7 cellular contexts compared by ENCODE assay signal in genomic region chr16:58020628-58021521, GRCh38. TPM values are rescaled to one million over a fixed set of nuclear protein-coding genes. Genes with fewer than 3 reads are reported as not detected.
DNase-seq lines count a peak whose midpoint lies in the region; ATAC-seq and TF ChIP-seq lines count a peak whose summit lies in the region.

No MANE protein-coding gene starts in this region.

- TF ChIP-seq RAD21 in IMR-90 (IDR thresholded peaks at IDR 0.05; ENCODE audit: low read length): peak; percentile 85

- no peak overlapping the region for H2AK9ac ChIP-seq in IMR-90 (replicated peaks; ENCODE audit: low read depth, low read length, poor library complexity)

- H3K9me3 Mint-ChIP-seq in stimulated activated effector memory CD8-positive, alpha-beta T cell treated with anti-CD3 and anti-CD28 coated beads, Interleukin-12 subunit alpha, Interleukin-12 subunit beta, amount 100 ng/mL, for 72 hours: no peaks in the 10 kb centered on the region

- H3K27me3 ChIP-seq in IMR-90 (ENCODE audit: control insufficient read depth, insufficient read depth, low read length) (peaks cover 9% of the 10 kb centered on the region), left lung (peaks cover 0 to 19% of the 10 kb centered on the region in 2 donors)

- no peak overlapping the region for H3K4me3 Mint-ChIP-seq in stimulated activated effector memory CD8-positive, alpha-beta T cell treated with anti-CD3 and anti-CD28 coated beads, Interleukin-12 subunit alpha, Interleukin-12 subunit beta, amount 100 ng/mL, for 72 hours

- no peak overlapping the region for H2BK5ac ChIP-seq in IMR-90 (ENCODE audit: low read depth, low read length, poor library complexity, severe bottlenecking)

- dilution Hi-C loops in IMR-90 (cut with HindIII; ENCODE audit: low sequenced_read_pairs, unreplicated experiment): no loop called here

- POLR2A ChIA-PET in IMR-90 (lab: Charles Lee; ENCODE audit: unreplicated experiment): no interaction called here

- BruUV-seq in IMR-90 (replicated peaks; lab: Mats Ljungman, UMichigan): TSS peak; percentile 100

- no peak overlapping the region for H4K5ac ChIP-seq in IMR-90 (ENCODE audit: low read depth, low read length)

- H3K23ac ChIP-seq in IMR-90 (ENCODE audit: low read depth, low read length): no peak overlapping the region

- in situ Hi-C loops in G401 (cut with HindIII; ENCODE audit: low sequenced_read_pairs): loop anchor here (10.0 kb wide), 1 partner anchor 104 kb away; the partner anchor contains the start of gene CFAP20
- in situ Hi-C loops in IMR-90 (cut with MboI; ENCODE audit: low sequenced_read_pairs): loop anchor here (5.0 kb wide), 1 partner anchor 106 kb away; the partner anchor contains the start of gene CFAP20

- peaks cover 24% of the 10 kb centered on the region for H3K36me3 Mint-ChIP-seq in stimulated activated effector memory CD8-positive, alpha-beta T cell treated with anti-CD3 and anti-CD28 coated beads, Interleukin-12 subunit alpha, Interleukin-12 subunit beta, amount 100 ng/mL, for 72 hours

- H3K56ac ChIP-seq in IMR-90 (ENCODE audit: extremely low read depth, insufficient read depth, low read length): no peak overlapping the region

- H3K4me3 ChIP-seq in IMR-90 (ENCODE audit: insufficient read depth, low read depth, low read length): no peak overlapping the region
- H3K4me3 ChIP-seq in cardiac fibroblast (replicated peaks in 1 of 2; ENCODE audit: low read depth in 2 of 2, low read length in 2 of 2): no peak overlapping the region
- H3K4me3 ChIP-seq in left lung: no peak overlapping the region

- H4K91ac ChIP-seq in IMR-90 (ENCODE audit: insufficient read depth, low read depth, low read length): no peak overlapping the region

- CTCF ChIA-PET in IMR-90 (lab: Yijun Ruan, JAX): interaction anchor here (1.1 kb wide), 1 partner anchor 101 kb away, joined by 4 read pairs; no protein-coding TSS in a partner anchor

- H3K27ac ChIP-seq in IMR-90 (ENCODE audit: insufficient read depth, low read length): no peak overlapping the region
- peak overlapping the region; percentile 84 for H3K27ac ChIP-seq in VCaP
- no peak overlapping the region for H3K27ac ChIP-seq in left lung

- TF ChIP-seq POLR2A in IMR-90 (IDR thresholded peaks at IDR 0.05; ENCODE audit: low read depth, low read length): no peak

- H3K18ac ChIP-seq in IMR-90 (ENCODE audit: low read depth, low read length): no peak overlapping the region

- H3K36me3 ChIP-seq in IMR-90 (ENCODE audit: control insufficient read depth, insufficient read depth, low read length) (peaks cover 9% of the 10 kb centered on the region), left lung (peaks cover 0 to 36% of the 10 kb centered on the region in 2 donors)

- peaks cover 8% of the 10 kb centered on the region; the same call in 1 of the 2 replicates for H3K9me1 ChIP-seq in IMR-90 (ENCODE audit: insufficient read depth, low read length)

- H3K4me1 Mint-ChIP-seq in stimulated activated effector memory CD8-positive, alpha-beta T cell treated with anti-CD3 and anti-CD28 coated beads, Interleukin-12 subunit alpha, Interleukin-12 subunit beta, amount 100 ng/mL, for 72 hours: peaks cover 19% of the 10 kb centered on the region

- no peak overlapping the region; the same call in 1 of the 2 replicates for H2BK20ac ChIP-seq in IMR-90 (ENCODE audit: low read depth, low read length)

- H3K4ac ChIP-seq in IMR-90 (ENCODE audit: low read depth, low read length): no peak overlapping the region; the same call in 1 of the 2 replicates

- no peaks in the 10 kb centered on the region for H3K9me3 ChIP-seq in IMR-90 (ENCODE audit: control insufficient read depth, insufficient read depth, low read length)
- H3K9me3 ChIP-seq in left lung: no peaks in the 10 kb centered on the region

- TF ChIP-seq CTCF in IMR-90 (conservative IDR thresholded peaks at IDR 0.05; ENCODE audit: low read depth, low read length) (peak; percentile 82), VCaP (conservative IDR thresholded peaks at IDR 0.05) (peak; percentile 74), cardiac fibroblast (IDR thresholded peaks at IDR 0.05; ENCODE audit: low read depth, low read length) (peak; percentile 85), left lung (IDR thresholded peaks at IDR 0.05) (peak; percentile 64 to 76)

- no peaks in the 10 kb centered on the region for H3K79me1 ChIP-seq in IMR-90 (ENCODE audit: low read depth in 1 of 2, low read length in 2 of 2)

- H3K27ac Mint-ChIP-seq in stimulated activated effector memory CD8-positive, alpha-beta T cell treated with anti-CD3 and anti-CD28 coated beads, Interleukin-12 subunit alpha, Interleukin-12 subunit beta, amount 100 ng/mL, for 72 hours: peak overlapping the region; percentile 85

- H3K14ac ChIP-seq in IMR-90 (replicated peaks; ENCODE audit: low read depth, low read length): no peak overlapping the region

- H2BK15ac ChIP-seq in IMR-90 (ENCODE audit: low read depth, low read length): no peak overlapping the region

- H3K4me2 ChIP-seq in IMR-90 (ENCODE audit: low read depth, low read length): no peak overlapping the region

- no peak overlapping the region for H2AK5ac ChIP-seq in IMR-90 (ENCODE audit: low read depth, low read length)

- no peak overlapping the region for H4K8ac ChIP-seq in IMR-90 (ENCODE audit: low read depth in 2 of 2, low read length in 2 of 2)

- H2BK120ac ChIP-seq in IMR-90 (ENCODE audit: low read depth, low read length): no peak overlapping the region

- H3K4me1 ChIP-seq in IMR-90 (ENCODE audit: control insufficient read depth, insufficient read depth, low read length): peaks cover 14% of the 10 kb centered on the region
- H3K4me1 ChIP-seq in left lung: peaks cover 17 to 52% of the 10 kb centered on the region in 2 donors

- no peak overlapping the region for H3K9ac ChIP-seq in IMR-90 (ENCODE audit: low read depth, low read length)

- peak overlapping the region; percentile 53 for H2AFZ ChIP-seq in IMR-90 (replicated peaks; ENCODE audit: low read length, poor library complexity)

- intact Hi-C loops in IMR-90 (cut with micrococcal nuclease) (loop anchor here (1.0 to 5.0 kb wide), 4 partner anchors 101 to 466 kb away; partner anchors contain the start of gene CSNK2A2), left lung (cut with DNase I) (loop anchor here (5.0 to 10.0 kb wide), 3 partner anchors 101 to 176 kb away; partner anchors contain the start of genes CFAP20 (in 1 of the 2) and CSNK2A2 (in 1 of the 2))

- DNase-seq in G401 (ENCODE audit: low spot score): peak; percentile 78
- DNase-seq in IMR-90: peak; percentile 43
- peak; percentile 54 to 64 for DNase-seq in cardiac fibroblast (ENCODE audit: low read depth in 2 of 2)
- peak in 1 of 2 donors; percentile 30 for DNase-seq in left lung
- DNase-seq in stimulated activated effector memory CD8-positive, alpha-beta T cell treated with anti-CD3 and anti-CD28 coated beads, Interleukin-12 subunit alpha, Interleukin-12 subunit beta, amount 100 ng/mL, for 72 hours (ENCODE audit: low spot score in 2 of 2): peak; percentile 42 to 79
- DNase-seq in NCI-H446 treated with DMSO at 0.1 percent for 48 hours (lab: John Stamatoyannopoulos, UW): no peak

- H4K20me1 ChIP-seq in IMR-90 (ENCODE audit: insufficient read depth, low read length): 0 out of 2 replicates have a peak, but pooled peaks cover 9% of the 10 kb centered on the region

- ATAC-seq in IMR-90 (ENCODE audit: low read depth): peak; percentile 51; the same call in 1 of the 2 replicates
- ATAC-seq in left lung: no peak
- peak; percentile 47 for ATAC-seq in stimulated activated effector memory CD8-positive, alpha-beta T cell treated with anti-CD3 and anti-CD28 coated beads, Interleukin-12 subunit alpha, Interleukin-12 subunit beta, amount 100 ng/mL, for 72 hours

- 94% methylated on average over 3 of the region's 8 CpGs; no CpG with 5 or more reads in 1 of the 2 experiments for WGBS in IMR-90 (ENCODE audit: extremely low coverage in 2 of 2, insufficient read length in 1 of 2), 2 experiments

TF ChIP-seq in IMR-90, 13 proteins besides CTCF, POLR2A, EP300 and RAD21:
- TF ChIP-seq CHD1 (IDR thresholded peaks at IDR 0.05; ENCODE audit: low read depth, low read length): no peak
- TF ChIP-seq SMC3 (IDR thresholded peaks at IDR 0.05; ENCODE audit: low read depth, low read length): peak; percentile 74

RNA-seq across cellular contexts. Expression of gene MMP15, which starts 4.7 kb away (rescaled TPM):
- 3.1 and 3.9 TPM in 2 replicates for total RNA-seq in G401 (2014; rRNA removed; shearing (Covaris generic))
- total RNA-seq in IMR-90 (2012; rRNA removed) (0.18 and 0.28 TPM in 2 replicates), left lung (10 to 100 TPM; 25.3 to 38.7 TPM)
- 0.56 and 0.69 TPM in 2 replicates for polyA plus RNA-seq in IMR-90 (2012; rRNA removed)
- 0.69 and 1.1 TPM in 2 replicates for polyA plus RNA-seq in IMR-90 (2012; cell fraction: cytosol; rRNA removed)
- 0.24 and 0.62 TPM in 2 replicates for polyA plus RNA-seq in IMR-90 (2012; cell fraction: nucleus; rRNA removed; ENCODE audit: low replicate concordance)

RNA-seq across cellular contexts. Expression of gene USB1, which starts 19.7 kb away (rescaled TPM):
- total RNA-seq in G401 (2014; rRNA removed; shearing (Covaris generic)): 11.3 and 27.1 TPM in 2 replicates
- total RNA-seq in IMR-90 (2012; rRNA removed): 23.1 and 45.9 TPM in 2 replicates
- polyA plus RNA-seq in IMR-90 (2012; rRNA removed): 94.9 and 96.8 TPM in 2 replicates
- polyA plus RNA-seq in IMR-90 (2012; cell fraction: cytosol; rRNA removed): 126 and 158 TPM in 2 replicates
- polyA plus RNA-seq in IMR-90 (2012; cell fraction: nucleus; rRNA removed; ENCODE audit: low replicate concordance): 32.4 and 62.6 TPM in 2 replicates
- 10 to 100 TPM; 48.0 to 50.9 TPM for total RNA-seq in left lung

RNA-seq across cellular contexts. Expression of gene ZNF319, which starts 20.4 kb away (rescaled TPM):
- 2.0 and 3.8 TPM in 2 replicates for total RNA-seq in G401 (2014; rRNA removed; shearing (Covaris generic))
- total RNA-seq in IMR-90 (2012; rRNA removed) (0.83 and 0.90 TPM in 2 replicates), left lung (10 to 100 TPM; 10.7 to 12.0 TPM)
- polyA plus RNA-seq in IMR-90 (2012; rRNA removed): 6.3 TPM in 2 replicates
- 6.7 and 10.4 TPM in 2 replicates for polyA plus RNA-seq in IMR-90 (2012; cell fraction: cytosol; rRNA removed)
- 5.8 and 8.9 TPM in 2 replicates for polyA plus RNA-seq in IMR-90 (2012; cell fraction: nucleus; rRNA removed; ENCODE audit: low replicate concordance)

RNA-seq across cellular contexts. Expression of gene CNGB1, which starts 49.9 kb away (rescaled TPM):
- total RNA-seq in G401 (2014; rRNA removed; shearing (Covaris generic)): not detected in 2 replicates
- total RNA-seq in IMR-90 (2012; rRNA removed): not detected in 2 replicates
- not detected in 2 replicates for polyA plus RNA-seq in IMR-90 (2012; rRNA removed)
- not detected in 2 replicates for polyA plus RNA-seq in IMR-90 (2012; cell fraction: cytosol; rRNA removed)
- polyA plus RNA-seq in IMR-90 (2012; cell fraction: nucleus; rRNA removed; ENCODE audit: low replicate concordance): 0.01 TPM in 1 of 2 replicates, not detected in the other
- under 1 TPM in 1 of 2 donors, not detected in 1; 0.23 TPM for total RNA-seq in left lung
